ENCODE assay signal across 1 cellular context in the genomic region with DNA sequence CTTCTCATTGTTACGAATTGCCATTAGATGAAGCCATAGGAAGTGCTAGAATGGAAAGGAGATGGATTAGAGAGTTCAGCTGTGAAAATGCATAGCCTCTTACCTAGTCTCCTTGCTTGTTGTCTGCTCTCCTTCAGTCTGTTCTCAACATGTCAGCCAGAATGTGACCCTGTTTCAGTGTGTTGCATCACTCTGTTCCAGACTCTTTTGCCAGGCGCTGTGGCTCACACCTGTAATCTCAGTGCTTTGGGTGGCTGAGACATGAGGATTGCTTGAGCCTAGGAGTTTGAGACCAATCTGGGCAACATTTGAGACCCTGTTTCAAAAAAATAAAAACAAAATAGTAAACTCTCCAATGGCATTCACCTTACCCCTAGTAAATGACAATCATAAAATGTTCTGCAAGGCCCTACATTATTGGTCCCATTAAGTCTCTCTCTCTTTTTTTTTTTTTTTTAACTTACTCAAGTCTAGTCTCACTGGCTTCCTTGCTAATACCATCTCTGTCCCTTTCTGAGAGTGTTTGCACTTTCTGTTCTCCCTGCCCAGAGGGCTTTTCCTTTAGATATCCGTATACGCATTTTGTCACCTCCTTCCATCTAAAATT.
TF ChIP-seq lines count a peak whose summit lies in the region.

No MANE protein-coding gene starts in this region.

TF ChIP-seq in H1, 55 proteins besides CTCF, POLR2A, EP300 and RAD21:
- TF ChIP-seq EGR1 (IDR thresholded peaks at IDR 0.05; ENCODE audit: borderline replicate concordance, low read depth, low read length) (no peak), CEBPB (IDR thresholded peaks at IDR 0.05; ENCODE audit: low read depth, low read length) (peak; percentile 68; the same call in 1 of the 2 replicates)
